Comparison of ENCODE assay signal across 1 cellular context in genomic region chr12:49511410-49511809, GRCh38.
A peak's percentile ranks its signal among the peaks of the same experiment; 100 is the strongest.
TF ChIP-seq lines count a peak whose summit lies in the region.

No MANE protein-coding gene starts in this region.

TF ChIP-seq in HCT116, 20 proteins besides CTCF, POLR2A, EP300 and RAD21:
- TF ChIP-seq MAX (IDR thresholded peaks at IDR 0.05): peak; percentile 29; the same call in 1 of the 2 replicates
- no peak for TF ChIP-seq SRF (IDR thresholded peaks at IDR 0.05; ENCODE audit: low read depth)
- no peak for TF ChIP-seq CEBPB (IDR thresholded peaks at IDR 0.05; ENCODE audit: low read depth)
- no peak for TF ChIP-seq ATF3 (IDR thresholded peaks at IDR 0.05)
- TF ChIP-seq SP1 (IDR thresholded peaks at IDR 0.05; ENCODE audit: low read depth): peak; percentile 14; the same call in 1 of the 2 replicates
